Comparison of ENCODE assay signal across 22 cellular contexts in genomic region chr6:116221067-116221466, GRCh38. TPM values are rescaled to one million over a fixed set of nuclear protein-coding genes. Genes with fewer than 3 reads are reported as not detected.
DNase-seq lines count a peak whose midpoint lies in the region; ATAC-seq, FAIRE-seq and TF ChIP-seq lines count a peak whose summit lies in the region.
"Had no signal": no experiment of that assay in that cellular context is flagged by ENCODE, and none has a peak within 500 bp of the region (broad histone marks: within the 10 kb centered on the region; RNA-seq: fewer than 3 reads in every experiment).

No MANE protein-coding gene starts in this region.

- H3K9me2 ChIP-seq in SK-N-SH, result no peaks in the 10 kb centered on the region

- ATAC-seq in SK-N-SH treated with all-trans-retinoic acid at 6 μM for 48 hours (peak; percentile 35; the same call in 1 of the 3 replicates), GM19395 (IDR thresholded peaks at IDR 0.05; ENCODE audit: unreplicated experiment) (no peak)

- H3K9ac ChIP-seq in SK-N-SH, result no peak overlapping the region
- no peak overlapping the region for H3K9ac ChIP-seq in adipocyte (ENCODE audit: low read length)
- H3K9ac ChIP-seq: neural progenitor cell had no signal

- H3K4me3 ChIP-seq in SK-N-SH (ENCODE audit: low read depth in 2 of 2, low read length in 1 of 2), result no peak overlapping the region
- H3K4me3 ChIP-seq in adipocyte (ENCODE audit: low read length), result no peak overlapping the region
- H3K4me3 ChIP-seq in HAP-1, result no peak overlapping the region
- H3K4me3 ChIP-seq: neural progenitor cell, SJCRH30, upper lobe of left lung had no signal

- in situ Hi-C loops in HAP-1 (cut with MboI; ENCODE audit: low sequenced_read_pairs), result no loop called here

- TF ChIP-seq CTCF in SK-N-SH (IDR thresholded peaks at IDR 0.05), result no peak

- TF ChIP-seq RAD21 in SK-N-SH (IDR thresholded peaks at IDR 0.05; ENCODE audit: low read length), result no peak

- H3K9me3 ChIP-seq in SK-N-SH (no peaks in the 10 kb centered on the region), adipocyte (ENCODE audit: control insufficient read depth, low read length) (no peaks in the 10 kb centered on the region), HAP-1 (no peaks in the 10 kb centered on the region)
- H3K9me3 ChIP-seq: SJCRH30, upper lobe of left lung had no signal

- POLR2A ChIA-PET in SK-N-SH (lab: Yijun Ruan, JAX), result no interaction called here

- H3K27me3 ChIP-seq in SK-N-SH (ENCODE audit: insufficient read depth), result no peaks in the 10 kb centered on the region
- no peaks in the 10 kb centered on the region for H3K27me3 ChIP-seq in adipocyte (replicated peaks; ENCODE audit: control insufficient read depth, insufficient read depth, low read length)
- no peaks in the 10 kb centered on the region for H3K27me3 ChIP-seq in HAP-1 (ENCODE audit: low read depth)
- H3K27me3 ChIP-seq: neural progenitor cell, SJCRH30, upper lobe of left lung had no signal

- no peak for FAIRE-seq in H54 (lab: Jason Lieb, UNC)
- FAIRE-seq: G401.6 had no signal

- H3K36me3 ChIP-seq in SK-N-SH (replicated peaks in 1 of 2; ENCODE audit: control insufficient read depth in 1 of 2, insufficient read depth in 2 of 2, low read length in 1 of 2), result peaks cover 0 to 6% of the 10 kb centered on the region in 2 experiments
- H3K36me3 ChIP-seq in adipocyte (ENCODE audit: control insufficient read depth, insufficient read depth, low read length, severe bottlenecking), result peaks cover 3% of the 10 kb centered on the region
- H3K36me3 ChIP-seq in HAP-1 (replicated peaks), result no peaks in the 10 kb centered on the region
- H3K36me3 ChIP-seq: neural progenitor cell, SJCRH30 had no signal

- peaks cover 11% of the 10 kb centered on the region for H3F3A ChIP-seq in SK-N-SH (replicated peaks; ENCODE audit: insufficient read depth)

- 73% methylated on average over 3 of the region's 3 CpGs for WGBS in SK-N-SH (ENCODE audit: low lambda C conversion rate)

- H2AFZ ChIP-seq in SK-N-SH (ENCODE audit: low read depth), result no peak overlapping the region
- H2AFZ ChIP-seq: neural progenitor cell had no signal

- H3K4me2 ChIP-seq in SK-N-SH, result no peak overlapping the region
- H3K4me2 ChIP-seq: neural progenitor cell had no signal

- CTCF ChIA-PET in SK-N-SH (lab: Yijun Ruan, JAX), result interaction anchor here (2.2 to 2.3 kb wide), 2 partner anchors 48 to 67 kb away, joined by 6 to 8 read pairs; no protein-coding TSS in a partner anchor

- H3K4me1 ChIP-seq in SK-N-SH (ENCODE audit: control insufficient read depth in 1 of 2, insufficient read depth in 2 of 2, low read depth in 1 of 2, low read length in 1 of 2) (peaks cover 3 to 9% of the 10 kb centered on the region in 2 experiments; a peak in 2 of 4 replicates), adipocyte (ENCODE audit: control insufficient read depth, insufficient read depth, low read length) (peaks cover 11% of the 10 kb centered on the region), HAP-1 (no peaks in the 10 kb centered on the region)
- H3K4me1 ChIP-seq: neural progenitor cell, SJCRH30 had no signal

- H4K20me1 ChIP-seq in SK-N-SH (ENCODE audit: insufficient read depth), result no peaks in the 10 kb centered on the region

- H3K27ac ChIP-seq in SK-N-SH (ENCODE audit: low read depth in 2 of 2, low read length in 1 of 2), result peak overlapping the region in 1 of 2 experiments; percentile 12; a peak in 3 of 4 replicates
- H3K27ac ChIP-seq: neural progenitor cell, SJCRH30, upper lobe of left lung had no signal

- DNase-seq in SK-N-SH, result no peak
- peak; percentile 66 for DNase-seq in adipocyte (ENCODE audit: low read depth)
- DNase-seq in fibroblast of peridontal ligament (ENCODE audit: extremely low read depth), result peak; percentile 56
- no peak for DNase-seq in H54 (ENCODE audit: insufficient read length, low spot score)
- DNase-seq in HAP-1 (ENCODE audit: low spot score in 2 of 2), result no peak
- DNase-seq in midbrain (lab: John Stamatoyannopoulos, UW), result no peak
- DNase-seq: activated CD4-positive, alpha-beta T cell treated with anti-CD3 and anti-CD28 coated beads, Interleukin-2, amount 50 U/mL, for 4 hours; activated gamma-delta T cell; amygdala; C1 segment of cervical spinal cord; cerebellar nuclear complex; MM.1S; NCI-H2029; NCI-H510A treated with DMSO at 0.1 percent for 48 hours; SJCRH30; stimulated activated CD4-positive, alpha-beta T cell treated with anti-CD3 and anti-CD28 coated beads, Interleukin-4, amount 100 ng/mL, for 24 hours; T-helper 2 cell; upper lobe of left lung had no signal

- TF ChIP-seq EP300 in SK-N-SH (IDR thresholded peaks at IDR 0.05; ENCODE audit: borderline replicate concordance in 1 of 2, low read depth in 1 of 2, low read length in 1 of 2), result no peak

- H3K79me2 ChIP-seq in SK-N-SH (ENCODE audit: insufficient read depth), result no peaks in the 10 kb centered on the region

- TF ChIP-seq POLR2A in H54 (IDR thresholded peaks at IDR 0.05; ENCODE audit: low read depth, low read length), result no peak

TF ChIP-seq in SK-N-SH treated with all-trans-retinoic acid at 6 μM for 48 hours, 23 proteins besides CTCF, POLR2A, EP300 and RAD21 (continues in another document):
- TF ChIP-seq CSDC2 (CRISPR knock-in tag; IDR thresholded peaks at IDR 0.05) (no peak), TOX (CRISPR knock-in tag; IDR thresholded peaks at IDR 0.05; ENCODE audit: borderline replicate concordance) (no peak), RARB (CRISPR knock-in tag; IDR thresholded peaks at IDR 0.05) (no peak), CSRNP3 (CRISPR knock-in tag; IDR thresholded peaks at IDR 0.05) (no peak)

TF ChIP-seq in SK-N-SH, 30 proteins besides CTCF, POLR2A, EP300 and RAD21:
- no peak for TF ChIP-seq ELF1 (IDR thresholded peaks at IDR 0.05)
- TF ChIP-seq YY1 (IDR thresholded peaks at IDR 0.05; ENCODE audit: low read depth), result no peak
- TF ChIP-seq ZBTB33 (IDR thresholded peaks at IDR 0.05; ENCODE audit: borderline replicate concordance, low read depth), result no peak
- no peak for TF ChIP-seq USF2 (IDR thresholded peaks at IDR 0.05; ENCODE audit: borderline replicate concordance, low read depth, low read length)
- no peak for TF ChIP-seq FOXM1 (IDR thresholded peaks at IDR 0.05; ENCODE audit: low read depth)
- no peak for TF ChIP-seq GATA2 (CRISPR knock-in tag; IDR thresholded peaks at IDR 0.05)
- TF ChIP-seq TAF1 (IDR thresholded peaks at IDR 0.05; ENCODE audit: borderline replicate concordance, low read depth, low read length), result no peak
- TF ChIP-seq SMC3 (IDR thresholded peaks at IDR 0.05; ENCODE audit: low read depth, low read length), result no peak
- TF ChIP-seq NFIC (IDR thresholded peaks at IDR 0.05; ENCODE audit: borderline replicate concordance), result no peak
- TF ChIP-seq POLR2AphosphoS5 (IDR thresholded peaks at IDR 0.05; ENCODE audit: low read depth, low read length), result no peak
- no peak for TF ChIP-seq MAX (IDR thresholded peaks at IDR 0.05; ENCODE audit: low read depth)
- no peak for TF ChIP-seq PBX3 (IDR thresholded peaks at IDR 0.05)
- TF ChIP-seq MEF2A (IDR thresholded peaks at IDR 0.05; ENCODE audit: borderline replicate concordance, low read depth), result no peak
- TF ChIP-seq USF1 (IDR thresholded peaks at IDR 0.05; ENCODE audit: borderline replicate concordance, low read depth), result no peak

RNA-seq across cellular contexts. Expression of gene TSPYL4, which starts 32.8 kb away (rescaled TPM):
- polyA plus RNA-seq in SK-N-SH (2012; rRNA removed), result 29.1 and 44.5 TPM in 2 replicates
- 26.3 and 28.2 TPM in 2 replicates for polyA plus RNA-seq in SK-N-SH (2012; cell fraction: cytosol; rRNA removed)
- polyA plus RNA-seq in SK-N-SH (2012; cell fraction: nucleus; rRNA removed), result 83.0 and 97.0 TPM in 2 replicates

RNA-seq across cellular contexts. Expression of gene TSPYL1, which starts 58.7 kb away (rescaled TPM):
- 27.9 and 31.7 TPM in 2 replicates for polyA plus RNA-seq in SK-N-SH (2012; rRNA removed)
- polyA plus RNA-seq in SK-N-SH (2012; cell fraction: cytosol; rRNA removed), result 26.8 and 27.8 TPM in 2 replicates
- polyA plus RNA-seq in SK-N-SH (2012; cell fraction: nucleus; rRNA removed), result 13.0 and 19.1 TPM in 2 replicates

Comparison
In these comparisons a context has a peak if more than half of its experiments do, and no peak if none do; other contexts are left out.
1. DNase-seq: peak in adipocyte (single experiment) and fibroblast of peridontal ligament (single experiment); none in SK-N-SH (single experiment), H54 (single experiment), HAP-1 (0 of 2) and midbrain (single experiment).